Comparison of ENCODE assay signal across 8 cellular contexts in the genomic region with DNA sequence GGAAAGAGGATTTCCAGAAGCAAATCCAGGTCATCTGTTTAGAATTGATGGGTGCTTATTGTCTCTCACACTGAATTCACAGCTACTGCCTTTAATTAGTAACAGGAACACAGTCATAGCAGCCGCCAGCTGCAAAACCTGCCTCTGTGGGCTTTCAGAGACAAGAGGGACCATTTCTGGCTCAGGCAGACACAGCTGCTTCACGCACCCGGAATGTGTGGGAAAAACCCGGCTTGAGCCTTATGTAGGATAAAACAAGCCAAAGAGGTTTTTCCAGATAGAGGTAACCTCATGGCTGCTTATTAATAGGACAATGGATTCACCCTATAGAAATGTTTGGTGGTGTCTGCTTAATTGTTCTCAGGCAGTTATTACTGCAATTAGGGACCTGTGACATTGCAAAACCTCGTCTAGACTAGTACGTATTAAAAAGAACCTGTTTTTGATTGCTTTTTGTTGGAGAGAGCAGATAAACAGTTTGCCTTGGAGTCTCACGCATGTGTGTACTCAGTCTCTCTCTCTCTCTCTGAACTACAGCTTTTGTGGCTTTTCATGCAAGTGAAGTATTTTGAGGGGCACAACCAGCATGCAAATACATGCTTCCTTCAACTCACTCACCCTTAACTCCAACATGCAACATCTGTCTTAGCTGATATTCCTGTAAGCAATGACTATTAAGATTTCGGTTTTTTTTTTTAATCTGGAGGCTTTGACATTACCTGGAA.
DNase-seq lines count a peak whose midpoint lies in the region; ATAC-seq and TF ChIP-seq lines count a peak whose summit lies in the region.

No MANE protein-coding gene starts in this region.

- H3K4me1 Mint-ChIP-seq in activated CD4-positive, alpha-beta memory T cell treated with anti-CD3 and anti-CD28 coated beads, Interleukin-2, amount 10 ng/mL, durations not matched to agents 7 days and 5 days: peaks cover 1% of the 10 kb centered on the region
- no peaks in the 10 kb centered on the region for H3K4me1 Mint-ChIP-seq in activated CD4-positive, alpha-beta T cell treated with anti-CD3 and anti-CD28 coated beads, Interleukin-2, amount 10 ng/mL, durations not matched to agents 24 days and 14 days

- peaks cover 5% of the 10 kb centered on the region for H3K4me1 ChIP-seq in foreskin keratinocyte

- DNase-seq in AG20443 (ENCODE audit: low spot score) (peak; percentile 52), NCI-H69 (lab: John Stamatoyannopoulos, UW) (peak; percentile 66), foreskin keratinocyte (peak; percentile 69 to 76), T-helper 9 cell (no peak), SKM-1 (lab: John Stamatoyannopoulos, UW; ENCODE audit: unreplicated experiment) (no peak)
- no peak for DNase-seq in activated CD4-positive, alpha-beta memory T cell treated with anti-CD3 and anti-CD28 coated beads, Interleukin-2, amount 10 ng/mL, durations not matched to agents 7 days and 5 days
- no peak for DNase-seq in activated CD4-positive, alpha-beta T cell treated with anti-CD3 and anti-CD28 coated beads, Interleukin-2, amount 10 ng/mL, durations not matched to agents 24 days and 14 days

- no peak overlapping the region for H3K27ac Mint-ChIP-seq in activated CD4-positive, alpha-beta memory T cell treated with anti-CD3 and anti-CD28 coated beads, Interleukin-2, amount 10 ng/mL, durations not matched to agents 7 days and 5 days
- no peak overlapping the region for H3K27ac Mint-ChIP-seq in activated CD4-positive, alpha-beta T cell treated with anti-CD3 and anti-CD28 coated beads, Interleukin-2, amount 10 ng/mL, durations not matched to agents 24 days and 14 days

- H3K27me3 ChIP-seq in foreskin keratinocyte: no peaks in the 10 kb centered on the region

- intact Hi-C loops in activated CD4-positive, alpha-beta T cell treated with anti-CD3 and anti-CD28 coated beads, Interleukin-2, amount 10 ng/mL, durations not matched to agents 24 days and 14 days (cut with micrococcal nuclease): no loop called here

- H3K27me3 Mint-ChIP-seq in activated CD4-positive, alpha-beta memory T cell treated with anti-CD3 and anti-CD28 coated beads, Interleukin-2, amount 10 ng/mL, durations not matched to agents 7 days and 5 days: no peaks in the 10 kb centered on the region
- no peaks in the 10 kb centered on the region for H3K27me3 Mint-ChIP-seq in activated CD4-positive, alpha-beta T cell treated with anti-CD3 and anti-CD28 coated beads, Interleukin-2, amount 10 ng/mL, durations not matched to agents 24 days and 14 days

- ATAC-seq in GM21515 (IDR thresholded peaks at IDR 0.05; ENCODE audit: unreplicated experiment): peak; percentile 79
- ATAC-seq in foreskin keratinocyte: peak; percentile 89

- TF ChIP-seq CTCF in foreskin keratinocyte (conservative IDR thresholded peaks at IDR 0.05): no peak

- no peak overlapping the region for H3K4me3 Mint-ChIP-seq in activated CD4-positive, alpha-beta memory T cell treated with anti-CD3 and anti-CD28 coated beads, Interleukin-2, amount 10 ng/mL, durations not matched to agents 7 days and 5 days
- H3K4me3 Mint-ChIP-seq in activated CD4-positive, alpha-beta T cell treated with anti-CD3 and anti-CD28 coated beads, Interleukin-2, amount 10 ng/mL, durations not matched to agents 24 days and 14 days: no peak overlapping the region

- POLR2A ChIA-PET in activated CD4-positive, alpha-beta memory T cell treated with anti-CD3 and anti-CD28 coated beads, Interleukin-2, amount 10 ng/mL, durations not matched to agents 7 days and 5 days (lab: Charles Lee): no interaction called here

- CTCF ChIA-PET in activated CD4-positive, alpha-beta memory T cell treated with anti-CD3 and anti-CD28 coated beads, Interleukin-2, amount 10 ng/mL, durations not matched to agents 7 days and 5 days (lab: Charles Lee): no interaction called here

- H3K27ac ChIP-seq in foreskin keratinocyte: no peak overlapping the region

- H3K9me3 Mint-ChIP-seq in activated CD4-positive, alpha-beta memory T cell treated with anti-CD3 and anti-CD28 coated beads, Interleukin-2, amount 10 ng/mL, durations not matched to agents 7 days and 5 days: no peaks in the 10 kb centered on the region
- H3K9me3 Mint-ChIP-seq in activated CD4-positive, alpha-beta T cell treated with anti-CD3 and anti-CD28 coated beads, Interleukin-2, amount 10 ng/mL, durations not matched to agents 24 days and 14 days: no peaks in the 10 kb centered on the region

- no peaks in the 10 kb centered on the region for H3K36me3 Mint-ChIP-seq in activated CD4-positive, alpha-beta memory T cell treated with anti-CD3 and anti-CD28 coated beads, Interleukin-2, amount 10 ng/mL, durations not matched to agents 7 days and 5 days (ENCODE audit: low read depth)
- H3K36me3 Mint-ChIP-seq in activated CD4-positive, alpha-beta T cell treated with anti-CD3 and anti-CD28 coated beads, Interleukin-2, amount 10 ng/mL, durations not matched to agents 24 days and 14 days (ENCODE audit: low read depth): no peaks in the 10 kb centered on the region

Comparison
In these comparisons a context has a peak if more than half of its experiments do, and no peak if none do; other contexts are left out.
1. DNase-seq: peak in AG20443 (single experiment), NCI-H69 (single experiment) and foreskin keratinocyte (2 of 2); none in T-helper 9 cell (single experiment), SKM-1 (single experiment), activated CD4-positive, alpha-beta memory T cell treated with anti-CD3 and anti-CD28 coated beads, Interleukin-2, amount 10 ng/mL, durations not matched to agents 7 days and 5 days (single experiment) and activated CD4-positive, alpha-beta T cell treated with anti-CD3 and anti-CD28 coated beads, Interleukin-2, amount 10 ng/mL, durations not matched to agents 24 days and 14 days (single experiment).